ENCODE assay signal across 23 cellular contexts in genomic region chr10:29608062-29608461, GRCh38. TPM values are rescaled to one million over a fixed set of nuclear protein-coding genes. Genes with fewer than 3 reads are reported as not detected.
DNase-seq lines count a peak whose midpoint lies in the region; ATAC-seq, FAIRE-seq and TF ChIP-seq lines count a peak whose summit lies in the region.
"Had no signal": no experiment of that assay in that cellular context is flagged by ENCODE, and none has a peak within 500 bp of the region (broad histone marks: within the 10 kb centered on the region; RNA-seq: fewer than 3 reads in every experiment).

No MANE protein-coding gene starts in this region.

- peak overlapping the region; percentile 22 for H3K9ac ChIP-seq in keratinocyte (ENCODE audit: control insufficient read depth, extremely low read depth, insufficient read depth, low read length)

- intact Hi-C loops in Panc1 (cut with micrococcal nuclease; ENCODE audit: unreplicated experiment), result no loop called here
- intact Hi-C loops in esophagus squamous epithelium (cut with DNase I), result no loop called here
- intact Hi-C loops in activated naive CD4-positive, alpha-beta T cell treated with anti-CD3 and anti-CD28 coated beads for 36 hours (cut with micrococcal nuclease), result no loop called here

- FAIRE-seq in keratinocyte (lab: Jason Lieb, UNC), result no peak
- FAIRE-seq: GM19239 had no signal

- no peak for TF ChIP-seq POLR2A in esophagus squamous epithelium (IDR thresholded peaks at IDR 0.05)

- H3K36me3 Mint-ChIP-seq in activated naive CD4-positive, alpha-beta T cell treated with anti-CD3 and anti-CD28 coated beads for 36 hours (ENCODE audit: low read depth), result peaks cover 6% of the 10 kb centered on the region

- H4K20me1 ChIP-seq in keratinocyte (ENCODE audit: control insufficient read depth, extremely low read depth, insufficient read depth, low read length), result no peaks in the 10 kb centered on the region

- H3K79me2 ChIP-seq in keratinocyte (ENCODE audit: control insufficient read depth, insufficient read depth, low read length), result no peaks in the 10 kb centered on the region

- CTCF ChIA-PET in Panc1 (lab: Charles Lee), result interaction anchor here (0.5 to 0.6 kb wide), 2 partner anchors 99 to 805 kb away, joined by 8 to 12 read pairs; no protein-coding TSS in a partner anchor
- CTCF ChIA-PET in activated naive CD4-positive, alpha-beta T cell treated with anti-CD3 and anti-CD28 coated beads for 36 hours (lab: Charles Lee), result interaction anchor here (1.1 kb wide), 1 partner anchor 17 kb away, joined by 7 read pairs; no protein-coding TSS in a partner anchor

- POLR2A ChIA-PET in Panc1 (lab: Charles Lee), result interaction anchor here (0.6 kb wide), 1 partner anchor 64 kb away, joined by 3 read pairs; no protein-coding TSS in a partner anchor

- in situ Hi-C loops in Panc1 (cut with HindIII; ENCODE audit: low pct_unique_long_range_greater_than_20kb, low sequenced_read_pairs), result no loop called here

- no peak overlapping the region for H3K27ac Mint-ChIP-seq in activated naive CD4-positive, alpha-beta T cell treated with anti-CD3 and anti-CD28 coated beads for 36 hours
- H3K27ac Mint-ChIP-seq: activated CD8-positive, alpha-beta T cell treated with anti-CD3 and anti-CD28 coated beads, Interleukin-2, amount 10 ng/mL, durations not matched to agents 7 days and 5 days had no signal

- no peaks in the 10 kb centered on the region for H3K27me3 Mint-ChIP-seq in activated naive CD4-positive, alpha-beta T cell treated with anti-CD3 and anti-CD28 coated beads for 36 hours (ENCODE audit: low read depth)
- H3K27me3 Mint-ChIP-seq: central memory CD8-positive, alpha-beta T cell had no signal

- peaks cover 14% of the 10 kb centered on the region; the same call in 1 of the 2 replicates for H3K4me1 ChIP-seq in Panc1 (ENCODE audit: control insufficient read depth, insufficient read depth, low read length)
- H3K4me1 ChIP-seq in esophagus squamous epithelium, result peaks cover 0 to 65% (median 36%) of the 10 kb centered on the region in 3 donors
- H3K4me1 ChIP-seq in keratinocyte (ENCODE audit: control insufficient read depth, extremely low read depth, insufficient read depth, low read length), result peaks cover 29% of the 10 kb centered on the region
- peaks cover 51 to 76% of the 10 kb centered on the region in 2 donors for H3K4me1 ChIP-seq in thoracic aorta (ENCODE audit: control insufficient read depth in 1 of 2, low read depth in 2 of 2)

- H3K4me3 ChIP-seq in Panc1 (ENCODE audit: low read depth in 2 of 2, low read length in 2 of 2) (no peak overlapping the region), esophagus squamous epithelium (no peak overlapping the region), keratinocyte (ENCODE audit: control insufficient read depth in 2 of 3, extremely low read depth in 1 of 3, insufficient read depth in 2 of 3, low read depth in 1 of 3, low read length in 3 of 3) (no peak overlapping the region), thoracic aorta (no peak overlapping the region)
- H3K4me3 ChIP-seq: suprapubic skin had no signal

- no peaks in the 10 kb centered on the region for H3K4me1 Mint-ChIP-seq in activated naive CD4-positive, alpha-beta T cell treated with anti-CD3 and anti-CD28 coated beads for 36 hours (ENCODE audit: low read depth)

- dilution Hi-C loops in keratinocyte (cut with MboI; ENCODE audit: extremely low pct_ligation_motif_present, low sequenced_read_pairs), result no loop called here

- peak overlapping the region; percentile 30 for H3K4me2 ChIP-seq in keratinocyte (ENCODE audit: control insufficient read depth, extremely low read depth, insufficient read depth, low read depth, low read length)

- DNase-seq in Panc1 (ENCODE audit: low read depth, low spot score) (no peak), esophagus squamous epithelium (lab: John Stamatoyannopoulos, UW) (no peak), keratinocyte (ENCODE audit: low read depth, low spot score) (no peak), thoracic aorta (ENCODE audit: low spot score) (no peak)
- DNase-seq in stimulated activated CD8-positive, alpha-beta memory T cell treated with anti-CD3 and anti-CD28 coated beads, Interleukin-4, amount 100 ng/mL, for 48 hours, result no peak
- DNase-seq in activated naive CD4-positive, alpha-beta T cell treated with anti-CD3 and anti-CD28 coated beads for 36 hours, result no peak
- DNase-seq: activated CD8-positive, alpha-beta T cell treated with anti-CD3 and anti-CD28 coated beads, Interleukin-2, amount 10 ng/mL, durations not matched to agents 7 days and 5 days; activated naive CD4-positive, alpha-beta T cell; activated T-cell treated with anti-CD3 and anti-CD28 coated beads, Interleukin-2, amount 50 U/mL, for 1 hour; amygdala; GDM1; GOT3; NCI-H1092; NCI-H2081; NCI-H510A treated with DMSO at 0.1 percent for 48 hours; NK-92 treated with Interleukin-12 subunit alpha and Interleukin-12 subunit beta, amount 100 ng/mL, for 24 hours had no signal

- no peak overlapping the region for H3K4me3 Mint-ChIP-seq in activated naive CD4-positive, alpha-beta T cell treated with anti-CD3 and anti-CD28 coated beads for 36 hours
- H3K4me3 Mint-ChIP-seq: activated CD8-positive, alpha-beta T cell treated with anti-CD3 and anti-CD28 coated beads, Interleukin-2, amount 10 ng/mL, durations not matched to agents 7 days and 5 days; CD14-positive monocyte; central memory CD8-positive, alpha-beta T cell had no signal

- H3K9me3 ChIP-seq in Panc1 (ENCODE audit: control insufficient read depth, insufficient read depth, low read depth, low read length) (no peaks in the 10 kb centered on the region), esophagus squamous epithelium (no peaks in the 10 kb centered on the region), keratinocyte (ENCODE audit: control insufficient read depth, low read depth, low read length) (peaks cover 2% of the 10 kb centered on the region), thoracic aorta (no peaks in the 10 kb centered on the region)
- H3K9me3 ChIP-seq: suprapubic skin had no signal

- 75% methylated on average over 1 of the region's 4 CpGs; no CpG with 5 or more reads in 1 of the 2 donors for WGBS in esophagus squamous epithelium, 2 donors

- H3K27ac ChIP-seq in Panc1 (ENCODE audit: low read length) (no peak overlapping the region), esophagus squamous epithelium (peak overlapping the region; percentile 16 to 61 (median 30)), keratinocyte (ENCODE audit: control insufficient read depth, insufficient read depth, low read length) (peak overlapping the region; percentile 5), thoracic aorta (peak overlapping the region; percentile 47 to 54)
- H3K27ac ChIP-seq: suprapubic skin had no signal

- H3K27me3 ChIP-seq in Panc1 (ENCODE audit: control insufficient read depth, insufficient read depth, low read length) (no peaks in the 10 kb centered on the region), esophagus squamous epithelium (no peaks in the 10 kb centered on the region), keratinocyte (ENCODE audit: control insufficient read depth, extremely low read depth, insufficient read depth, low read length) (no peaks in the 10 kb centered on the region), thoracic aorta (replicated peaks; ENCODE audit: insufficient read depth) (no peaks in the 10 kb centered on the region)
- H3K27me3 ChIP-seq: suprapubic skin had no signal

- H3K9me3 Mint-ChIP-seq in activated naive CD4-positive, alpha-beta T cell treated with anti-CD3 and anti-CD28 coated beads for 36 hours, result peaks cover 4% of the 10 kb centered on the region
- H3K9me3 Mint-ChIP-seq: central memory CD8-positive, alpha-beta T cell had no signal

- peak; percentile 33 for ATAC-seq in Panc1
- ATAC-seq in thoracic aorta (ENCODE audit: insufficient number of reproducible peaks, low FRiP score, low read depth), result no peak
- ATAC-seq in GM18858 (IDR thresholded peaks at IDR 0.05; ENCODE audit: unreplicated experiment), result no peak
- ATAC-seq in GM21381 (IDR thresholded peaks at IDR 0.05; ENCODE audit: unreplicated experiment), result no peak
- ATAC-seq: activated CD4-positive, CD25-positive, alpha-beta regulatory T cell treated with anti-CD3 and anti-CD28 coated beads, Interleukin-2, amount 50 U/mL, for 24 hours; activated CD8-positive, alpha-beta T cell treated with anti-CD3 and anti-CD28 coated beads, Interleukin-2, amount 10 ng/mL, durations not matched to agents 7 days and 5 days had no signal

- H3K9me1 ChIP-seq in keratinocyte (ENCODE audit: control insufficient read depth, extremely low read depth, insufficient read depth, low read length), result peaks cover 2% of the 10 kb centered on the region

- TF ChIP-seq CTCF in Panc1 (IDR thresholded peaks at IDR 0.05) (no peak), esophagus squamous epithelium (IDR thresholded peaks at IDR 0.05) (no peak), keratinocyte (optimal IDR thresholded peaks at IDR 0.05 in 1 of 3, IDR thresholded peaks at IDR 0.05 in 1 of 3, conservative IDR thresholded peaks at IDR 0.05 in 1 of 3; ENCODE audit: extremely low read depth in 1 of 3, insufficient read depth in 2 of 3, low read length in 3 of 3) (peak in 1 of 3 experiments; percentile 8), thoracic aorta (IDR thresholded peaks at IDR 0.05) (no peak)

- no peak overlapping the region for H2AFZ ChIP-seq in keratinocyte (ENCODE audit: control insufficient read depth, low read length)

- BruUV-seq in Panc1 (replicated peaks; lab: Mats Ljungman, UMichigan), result no TSS peak

- H3K36me3 ChIP-seq in Panc1 (ENCODE audit: control insufficient read depth, insufficient read depth, low read length) (no peaks in the 10 kb centered on the region), esophagus squamous epithelium (peaks cover 0 to 34% (median 0%) of the 10 kb centered on the region in 3 donors), keratinocyte (ENCODE audit: control insufficient read depth in 2 of 2, extremely low read depth in 1 of 2, insufficient read depth in 2 of 2, low read length in 2 of 2) (no peaks in the 10 kb centered on the region), thoracic aorta (no peaks in the 10 kb centered on the region)
- H3K36me3 ChIP-seq: suprapubic skin had no signal

RNA-seq across cellular contexts. Expression of gene SVIL, which starts 26.7 kb away (rescaled TPM):
- total RNA-seq in Panc1 (2021; ENCODE audit: unreplicated experiment), result 72.8 TPM
- polyA plus RNA-seq in Panc1 (2012; ENCODE audit: insufficient read length), result 64.8 TPM
- total RNA-seq in esophagus squamous epithelium, result 100 to 1,000 TPM in 2 of 4 donors, 10 to 100 TPM in 2; 71.1 to 227 (median 147) TPM
- 12.0 to 24.0 TPM (median 16.2 TPM) in 3 replicates for polyA plus RNA-seq in keratinocyte
- polyA plus RNA-seq in keratinocyte (2011; ENCODE audit: low read depth), result 54.2 TPM
- polyA plus RNA-seq in keratinocyte (2011; cell fraction: cytosol; rRNA removed), result 14.1 and 14.5 TPM in 2 replicates
- 54.5 and 61.4 TPM in 2 replicates for polyA plus RNA-seq in keratinocyte (2011; cell fraction: nucleus; rRNA removed)
- 21.1 and 27.6 TPM in 2 replicates for polyA plus RNA-seq in keratinocyte (2012; ENCODE audit: low replicate concordance)
- polyA minus RNA-seq in keratinocyte, result 23.1 to 93.4 TPM (median 35.1 TPM) in 3 replicates
- 29.7 TPM for polyA minus RNA-seq in keratinocyte (2011; cell fraction: cytosol; rRNA and poly(A)+ RNA removed)
- 54.7 and 104 TPM in 2 replicates for polyA minus RNA-seq in keratinocyte (2011; cell fraction: nucleus; rRNA and poly(A)+ RNA removed)
- total RNA-seq in thoracic aorta, result 100 to 1,000 TPM; 349 to 483 TPM
- 1 to 10 TPM; 7.0 to 8.3 TPM for total RNA-seq in activated naive CD4-positive, alpha-beta T cell treated with anti-CD3 and anti-CD28 coated beads for 36 hours
